In the genomic region with DNA sequence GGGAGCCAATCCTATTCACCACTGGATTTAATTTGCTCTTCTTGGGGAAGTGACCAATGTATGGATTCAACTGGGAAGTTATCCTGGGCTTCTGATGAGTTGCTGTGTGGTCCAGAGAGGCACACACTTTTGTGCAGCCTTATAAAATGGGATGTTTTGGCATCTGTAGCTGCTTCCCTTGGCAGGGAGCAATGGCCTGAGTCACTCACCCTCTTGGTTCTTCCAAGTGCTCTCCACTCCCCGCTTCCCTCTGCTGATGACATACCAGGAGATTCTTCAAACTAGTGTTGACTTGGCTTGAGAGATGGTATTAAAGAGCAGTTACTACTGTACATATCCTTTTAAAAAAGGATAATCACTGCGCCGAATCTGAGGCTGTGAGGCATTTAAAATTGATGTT, we compare ENCODE assay signal across 1 cellular context.
TF ChIP-seq lines count a peak whose summit lies in the region.

No MANE protein-coding gene starts in this region.

TF ChIP-seq in IMR-90, 13 proteins besides CTCF, POLR2A, EP300 and RAD21:
- no peak for TF ChIP-seq CHD1 (IDR thresholded peaks at IDR 0.05; ENCODE audit: low read depth, low read length)
- TF ChIP-seq, protein P1, sequence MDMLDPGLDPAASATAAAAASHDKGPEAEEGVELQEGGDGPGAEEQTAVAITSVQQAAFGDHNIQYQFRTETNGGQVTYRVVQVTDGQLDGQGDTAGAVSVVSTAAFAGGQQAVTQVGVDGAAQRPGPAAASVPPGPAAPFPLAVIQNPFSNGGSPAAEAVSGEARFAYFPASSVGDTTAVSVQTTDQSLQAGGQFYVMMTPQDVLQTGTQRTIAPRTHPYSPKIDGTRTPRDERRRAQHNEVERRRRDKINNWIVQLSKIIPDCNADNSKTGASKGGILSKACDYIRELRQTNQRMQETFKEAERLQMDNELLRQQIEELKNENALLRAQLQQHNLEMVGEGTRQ (IDR thresholded peaks at IDR 0.05; ENCODE audit: low read depth, low read length): no peak
- no peak for TF ChIP-seq BHLHE40 (IDR thresholded peaks at IDR 0.05; ENCODE audit: low read depth, low read length)
- no peak for TF ChIP-seq SMC3 (IDR thresholded peaks at IDR 0.05; ENCODE audit: low read depth, low read length)
- no peak for TF ChIP-seq CEBPB (IDR thresholded peaks at IDR 0.05; ENCODE audit: low read depth, low read length)
- TF ChIP-seq FOS (IDR thresholded peaks at IDR 0.05; ENCODE audit: low read depth, low read length): no peak
- no peak for TF ChIP-seq MAFK (IDR thresholded peaks at IDR 0.05; ENCODE audit: low read depth, low read length)
